In genomic region chr2:73262108-73262651, GRCh38 we compare ENCODE assay signal across 1 cellular context.
TF ChIP-seq lines count a peak whose summit lies in the region.

No MANE protein-coding gene starts in this region.

TF ChIP-seq in HepG2, 621 proteins besides CTCF, POLR2A, EP300 and RAD21 (continued from another document and continues in another):
- TF ChIP-seq CREB3 (CRISPR knock-in tag; IDR thresholded peaks at IDR 0.05) (no peak), NCOA1 (CRISPR knock-in tag; IDR thresholded peaks at IDR 0.05) (no peak; the same call in 1 of the 2 replicates), HCFC1 (IDR thresholded peaks at IDR 0.05; ENCODE audit: low read depth, low read length) (no peak), ZNF850 (CRISPR knock-in tag; conservative IDR thresholded peaks at IDR 0.05) (no peak), ZNF775 (CRISPR knock-in tag; IDR thresholded peaks at IDR 0.05; ENCODE audit: borderline replicate concordance) (no peak), NCOA2 (CRISPR knock-in tag; IDR thresholded peaks at IDR 0.05) (peak; percentile 83), ZNF335 (CRISPR knock-in tag; IDR thresholded peaks at IDR 0.05) (no peak), ZFYVE20 (CRISPR knock-in tag; IDR thresholded peaks at IDR 0.05; ENCODE audit: borderline replicate concordance, low read depth) (no peak), ZNF30 (CRISPR knock-in tag; IDR thresholded peaks at IDR 0.05) (no peak), BRD4 (CRISPR knock-in tag; IDR thresholded peaks at IDR 0.05) (no peak), ZNF225 (CRISPR knock-in tag; IDR thresholded peaks at IDR 0.05) (no peak), MZF1 (CRISPR knock-in tag; IDR thresholded peaks at IDR 0.05; ENCODE audit: borderline replicate concordance) (no peak), ARID2 (CRISPR knock-in tag; IDR thresholded peaks at IDR 0.05; ENCODE audit: borderline replicate concordance) (no peak), ZSCAN12 (CRISPR knock-in tag; IDR thresholded peaks at IDR 0.05) (no peak), HOXD1 (CRISPR knock-in tag; IDR thresholded peaks at IDR 0.05) (peak; percentile 62; the same call in 1 of the 2 replicates), TCF12 (IDR thresholded peaks at IDR 0.05) (no peak), TCF12 (CRISPR knock-in tag; IDR thresholded peaks at IDR 0.05) (no peak; the same call in none of the 2 replicates), HOXA3 (CRISPR knock-in tag; IDR thresholded peaks at IDR 0.05) (peak; percentile 75; the same call in 1 of the 2 replicates), NBN (conservative IDR thresholded peaks at IDR 0.05) (no peak), KLF11 (CRISPR knock-in tag; IDR thresholded peaks at IDR 0.05) (no peak), KDM2A (CRISPR knock-in tag; IDR thresholded peaks at IDR 0.05; ENCODE audit: borderline replicate concordance, low read depth) (no peak), ZNF468 (CRISPR knock-in tag; IDR thresholded peaks at IDR 0.05) (no peak), ZNF251 (CRISPR knock-in tag; IDR thresholded peaks at IDR 0.05) (no peak), SIN3A (IDR thresholded peaks at IDR 0.05; ENCODE audit: borderline replicate concordance, low read depth, low read length) (peak; percentile 44; the same call in 1 of the 2 replicates), MBNL3 (CRISPR knock-in tag; conservative IDR thresholded peaks at IDR 0.05) (no peak), ZHX2 (IDR thresholded peaks at IDR 0.05; ENCODE audit: low read depth) (0 out of 2 replicates have a peak, but pooled peaks have one; percentile 25), ZHX2 (CRISPR knock-in tag; IDR thresholded peaks at IDR 0.05; ENCODE audit: borderline replicate concordance) (no peak), SMC3 (IDR thresholded peaks at IDR 0.05; ENCODE audit: low read length) (peak; percentile 7; the same call in 1 of the 2 replicates), ZNF510 (CRISPR knock-in tag; IDR thresholded peaks at IDR 0.05; ENCODE audit: low read depth) (no peak), ZFP1 (CRISPR knock-in tag; IDR thresholded peaks at IDR 0.05) (peak; percentile 75; the same call in 1 of the 2 replicates), ZSCAN9 (CRISPR knock-in tag; IDR thresholded peaks at IDR 0.05; ENCODE audit: borderline replicate concordance) (peak; percentile 91; the same call in 1 of the 2 replicates), ZNF205 (CRISPR knock-in tag; IDR thresholded peaks at IDR 0.05) (peak; percentile 84), ZNF253 (CRISPR knock-in tag; IDR thresholded peaks at IDR 0.05; ENCODE audit: borderline replicate concordance) (no peak), BHLHE40 (IDR thresholded peaks at IDR 0.05; ENCODE audit: low read length) (no peak), ATM (IDR thresholded peaks at IDR 0.05; ENCODE audit: borderline replicate concordance) (no peak), FOXP4 (CRISPR knock-in tag; IDR thresholded peaks at IDR 0.05) (peak; percentile 92), PTBP1 (IDR thresholded peaks at IDR 0.05; ENCODE audit: low read depth, low read length, poor library complexity, severe bottlenecking) (no peak), NFE2L2 (IDR thresholded peaks at IDR 0.05; ENCODE audit: low read length) (no peak), ZNF550 (CRISPR knock-in tag; IDR thresholded peaks at IDR 0.05; ENCODE audit: borderline replicate concordance) (no peak), YEATS2 (CRISPR knock-in tag; IDR thresholded peaks at IDR 0.05; ENCODE audit: borderline replicate concordance) (peak; percentile 54; the same call in 1 of the 2 replicates), ZNF503 (CRISPR knock-in tag; IDR thresholded peaks at IDR 0.05) (peak; percentile 34; the same call in 1 of the 2 replicates), ZNF772 (CRISPR knock-in tag; IDR thresholded peaks at IDR 0.05) (peak; percentile 51; the same call in 1 of the 2 replicates), ZNF678 (CRISPR knock-in tag; IDR thresholded peaks at IDR 0.05) (no peak), ZBTB20 (CRISPR knock-in tag; IDR thresholded peaks at IDR 0.05; ENCODE audit: borderline replicate concordance, low read depth) (no peak), ZSCAN25 (CRISPR knock-in tag; IDR thresholded peaks at IDR 0.05) (peak; percentile 73), ZNF839 (CRISPR knock-in tag; IDR thresholded peaks at IDR 0.05; ENCODE audit: borderline replicate concordance) (no peak), KMT2A (CRISPR knock-in tag; IDR thresholded peaks at IDR 0.05) (peak; percentile 26; the same call in 1 of the 2 replicates), NR3C1 (CRISPR knock-in tag; IDR thresholded peaks at IDR 0.05) (no peak), HNRNPK (IDR thresholded peaks at IDR 0.05; ENCODE audit: low read depth, low read length, poor library complexity, severe bottlenecking) (no peak), GATAD2A (CRISPR knock-in tag; IDR thresholded peaks at IDR 0.05) (peak; percentile 95), AHR (CRISPR knock-in tag; IDR thresholded peaks at IDR 0.05) (no peak; the same call in 1 of the 2 replicates), ZNF781 (CRISPR knock-in tag; IDR thresholded peaks at IDR 0.05; ENCODE audit: borderline replicate concordance, not compliant biosample characterization) (no peak), NFYB (CRISPR knock-in tag; IDR thresholded peaks at IDR 0.05) (no peak; the same call in 1 of the 2 replicates), PHF8 (CRISPR knock-in tag; IDR thresholded peaks at IDR 0.05) (no peak; the same call in 1 of the 2 replicates)
- TF ChIP-seq, protein P1, sequence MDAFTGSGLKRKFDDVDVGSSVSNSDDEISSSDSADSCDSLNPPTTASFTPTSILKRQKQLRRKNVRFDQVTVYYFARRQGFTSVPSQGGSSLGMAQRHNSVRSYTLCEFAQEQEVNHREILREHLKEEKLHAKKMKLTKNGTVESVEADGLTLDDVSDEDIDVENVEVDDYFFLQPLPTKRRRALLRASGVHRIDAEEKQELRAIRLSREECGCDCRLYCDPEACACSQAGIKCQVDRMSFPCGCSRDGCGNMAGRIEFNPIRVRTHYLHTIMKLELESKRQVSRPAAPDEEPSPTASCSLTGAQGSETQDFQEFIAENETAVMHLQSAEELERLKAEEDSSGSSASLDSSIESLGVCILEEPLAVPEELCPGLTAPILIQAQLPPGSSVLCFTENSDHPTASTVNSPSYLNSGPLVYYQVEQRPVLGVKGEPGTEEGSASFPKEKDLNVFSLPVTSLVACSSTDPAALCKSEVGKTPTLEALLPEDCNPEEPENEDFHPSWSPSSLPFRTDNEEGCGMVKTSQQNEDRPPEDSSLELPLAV (CRISPR knock-in tag; conservative IDR thresholded peaks at IDR 0.05; ENCODE audit: low read depth) = no peak
- TF ChIP-seq, protein P2, sequence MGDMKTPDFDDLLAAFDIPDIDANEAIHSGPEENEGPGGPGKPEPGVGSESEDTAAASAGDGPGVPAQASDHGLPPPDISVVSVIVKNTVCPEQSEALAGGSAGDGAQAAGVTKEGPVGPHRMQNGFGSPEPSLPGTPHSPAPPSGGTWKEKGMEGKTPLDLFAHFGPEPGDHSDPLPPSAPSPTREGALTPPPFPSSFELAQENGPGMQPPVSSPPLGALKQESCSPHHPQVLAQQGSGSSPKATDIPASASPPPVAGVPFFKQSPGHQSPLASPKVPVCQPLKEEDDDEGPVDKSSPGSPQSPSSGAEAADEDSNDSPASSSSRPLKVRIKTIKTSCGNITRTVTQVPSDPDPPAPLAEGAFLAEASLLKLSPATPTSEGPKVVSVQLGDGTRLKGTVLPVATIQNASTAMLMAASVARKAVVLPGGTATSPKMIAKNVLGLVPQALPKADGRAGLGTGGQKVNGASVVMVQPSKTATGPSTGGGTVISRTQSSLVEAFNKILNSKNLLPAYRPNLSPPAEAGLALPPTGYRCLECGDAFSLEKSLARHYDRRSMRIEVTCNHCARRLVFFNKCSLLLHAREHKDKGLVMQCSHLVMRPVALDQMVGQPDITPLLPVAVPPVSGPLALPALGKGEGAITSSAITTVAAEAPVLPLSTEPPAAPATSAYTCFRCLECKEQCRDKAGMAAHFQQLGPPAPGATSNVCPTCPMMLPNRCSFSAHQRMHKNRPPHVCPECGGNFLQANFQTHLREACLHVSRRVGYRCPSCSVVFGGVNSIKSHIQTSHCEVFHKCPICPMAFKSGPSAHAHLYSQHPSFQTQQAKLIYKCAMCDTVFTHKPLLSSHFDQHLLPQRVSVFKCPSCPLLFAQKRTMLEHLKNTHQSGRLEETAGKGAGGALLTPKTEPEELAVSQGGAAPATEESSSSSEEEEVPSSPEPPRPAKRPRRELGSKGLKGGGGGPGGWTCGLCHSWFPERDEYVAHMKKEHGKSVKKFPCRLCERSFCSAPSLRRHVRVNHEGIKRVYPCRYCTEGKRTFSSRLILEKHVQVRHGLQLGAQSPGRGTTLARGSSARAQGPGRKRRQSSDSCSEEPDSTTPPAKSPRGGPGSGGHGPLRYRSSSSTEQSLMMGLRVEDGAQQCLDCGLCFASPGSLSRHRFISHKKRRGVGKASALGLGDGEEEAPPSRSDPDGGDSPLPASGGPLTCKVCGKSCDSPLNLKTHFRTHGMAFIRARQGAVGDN (CRISPR knock-in tag; IDR thresholded peaks at IDR 0.05) = no peak
- TF ChIP-seq, protein P3, sequence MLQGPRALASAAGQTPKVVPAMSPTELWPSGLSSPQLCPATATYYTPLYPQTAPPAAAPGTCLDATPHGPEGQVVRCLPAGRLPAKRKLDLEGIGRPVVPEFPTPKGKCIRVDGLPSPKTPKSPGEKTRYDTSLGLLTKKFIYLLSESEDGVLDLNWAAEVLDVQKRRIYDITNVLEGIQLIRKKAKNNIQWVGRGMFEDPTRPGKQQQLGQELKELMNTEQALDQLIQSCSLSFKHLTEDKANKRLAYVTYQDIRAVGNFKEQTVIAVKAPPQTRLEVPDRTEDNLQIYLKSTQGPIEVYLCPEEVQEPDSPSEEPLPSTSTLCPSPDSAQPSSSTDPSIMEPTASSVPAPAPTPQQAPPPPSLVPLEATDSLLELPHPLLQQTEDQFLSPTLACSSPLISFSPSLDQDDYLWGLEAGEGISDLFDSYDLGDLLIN (CRISPR knock-in tag; IDR thresholded peaks at IDR 0.05; ENCODE audit: borderline replicate concordance) = no peak
